Comparison of ENCODE assay signal across 9 cellular contexts in genomic region chr11:101862410-101863233, GRCh38. TPM values are rescaled to one million over a fixed set of nuclear protein-coding genes. Genes with fewer than 3 reads are reported as not detected.
DNase-seq lines count a peak whose midpoint lies in the region; ATAC-seq, FAIRE-seq and TF ChIP-seq lines count a peak whose summit lies in the region.
"Had no signal": no experiment of that assay in that cellular context is flagged by ENCODE, and none has a peak within 500 bp of the region (broad histone marks: within the 10 kb centered on the region; RNA-seq: fewer than 3 reads in every experiment).

No MANE protein-coding gene starts in this region.

- H3K79me2 ChIP-seq in HepG2 (ENCODE audit: insufficient read depth, low read length), result no peaks in the 10 kb centered on the region

- H3K4me1 ChIP-seq in HepG2 (ENCODE audit: insufficient read depth, low read length), result peaks cover 62% of the 10 kb centered on the region

- CTCF ChIA-PET in HepG2 (lab: Yijun Ruan, JAX; ENCODE audit: low intra/inter-chr PET ratio, low total read pairs), result interaction anchor here (3.7 to 3.9 kb wide), 2 partner anchors 17 to 145 kb away, joined by 42 to 54 read pairs; no protein-coding TSS in a partner anchor

- WGBS in HepG2 (ENCODE audit: low lambda C conversion rate), result 26% methylated on average over 5 of the region's 5 CpGs

- no peak overlapping the region for H3K4me3 Mint-ChIP-seq in activated CD4-positive, alpha-beta T cell treated with anti-CD3 and anti-CD28 coated beads, Interleukin-2, amount 10 ng/mL, durations not matched to agents 24 days and 14 days

- H4K20me1 ChIP-seq in HepG2 (ENCODE audit: insufficient read depth, low read length), result no peaks in the 10 kb centered on the region

- peak; percentile 88 for ATAC-seq in HepG2
- no peak for ATAC-seq in GM21367 (IDR thresholded peaks at IDR 0.05; ENCODE audit: unreplicated experiment)
- no peak for ATAC-seq in GM19023 (IDR thresholded peaks at IDR 0.05; ENCODE audit: unreplicated experiment)
- ATAC-seq in GM18498 (IDR thresholded peaks at IDR 0.05; ENCODE audit: unreplicated experiment), result no peak

- peak overlapping the region; percentile 28 for H3K4me2 ChIP-seq in HepG2 (ENCODE audit: low read depth, low read length)

- H3K27ac Mint-ChIP-seq in activated CD4-positive, alpha-beta T cell treated with anti-CD3 and anti-CD28 coated beads, Interleukin-2, amount 10 ng/mL, durations not matched to agents 24 days and 14 days, result no peak overlapping the region

- H2AFZ ChIP-seq in HepG2 (ENCODE audit: low read length), result no peak overlapping the region

- H3K36me3 ChIP-seq in HepG2 (replicated peaks in 1 of 2; ENCODE audit: control insufficient read depth in 1 of 2, insufficient read depth in 2 of 2, low read length in 2 of 2), result no peaks in the 10 kb centered on the region

- POLR2A ChIA-PET in HepG2 (lab: Yijun Ruan, JAX), result interaction anchor here (1.1 to 1.7 kb wide), 2 partner anchors 52 to 144 kb away, joined by 3 to 4 read pairs; partner anchors contain the start of gene CEP126

- H3K27me3 Mint-ChIP-seq in activated CD4-positive, alpha-beta T cell treated with anti-CD3 and anti-CD28 coated beads, Interleukin-2, amount 10 ng/mL, durations not matched to agents 24 days and 14 days, result peaks cover 1% of the 10 kb centered on the region

- DNase-seq in AG10803 (ENCODE audit: low read depth) (peak; percentile 91), HuH-7 (ENCODE audit: low spot score) (peak; percentile 30), astrocyte of the spinal cord (ENCODE audit: low read depth, low spot score) (peak; percentile 71), HepG2 (ENCODE audit: low spot score) (peak; percentile 76)
- DNase-seq in activated CD4-positive, alpha-beta T cell treated with anti-CD3 and anti-CD28 coated beads, Interleukin-2, amount 10 ng/mL, durations not matched to agents 24 days and 14 days, result no peak

- H3K27ac ChIP-seq in HepG2 (ENCODE audit: extremely low read length, insufficient read depth, low read length), result peak overlapping the region; percentile 3

- no peaks in the 10 kb centered on the region for H3K4me1 Mint-ChIP-seq in activated CD4-positive, alpha-beta T cell treated with anti-CD3 and anti-CD28 coated beads, Interleukin-2, amount 10 ng/mL, durations not matched to agents 24 days and 14 days

- H3K4me3 ChIP-seq in AG10803 (ENCODE audit: low read length), result no peak overlapping the region
- H3K4me3 ChIP-seq in astrocyte of the spinal cord (ENCODE audit: low read depth, low read length), result no peak overlapping the region
- H3K4me3 ChIP-seq in HepG2 (replicated peaks in 1 of 3; ENCODE audit: insufficient read depth in 1 of 3, low read depth in 2 of 3, low read length in 3 of 3), result no peak overlapping the region

- H3K9me3 ChIP-seq in HepG2 (ENCODE audit: low read length), result peaks cover 9% of the 10 kb centered on the region

- TF ChIP-seq POLR2A in HepG2 (IDR thresholded peaks at IDR 0.05; ENCODE audit: insufficient read depth in 1 of 2, low read depth in 2 of 2, low read length in 2 of 2), result no peak

- TF ChIP-seq EP300 in HepG2 (IDR thresholded peaks at IDR 0.05; ENCODE audit: low read depth in 2 of 2, low read length in 2 of 2) (0 out of 4 replicates have a peak, but pooled peaks of 1 of the 2 experiments have one; percentile 14), HepG2 (CRISPR knock-in tag; IDR thresholded peaks at IDR 0.05; ENCODE audit: borderline replicate concordance) (no peak)

- no peaks in the 10 kb centered on the region for H3K27me3 ChIP-seq in HepG2 (ENCODE audit: control insufficient read depth in 1 of 2, insufficient read depth in 2 of 2, low read length in 2 of 2)

- intact Hi-C loops in HepG2 (cut with micrococcal nuclease; ENCODE audit: unreplicated experiment), result loop anchor here (1.0 to 10.0 kb wide), 5 partner anchors 18 to 330 kb away; partner anchors contain the start of genes CEP126 and YAP1
- intact Hi-C loops in activated CD4-positive, alpha-beta T cell treated with anti-CD3 and anti-CD28 coated beads, Interleukin-2, amount 10 ng/mL, durations not matched to agents 24 days and 14 days (cut with micrococcal nuclease), result no loop called here

- no TSS peak for BruUV-seq in HepG2 (replicated peaks; lab: Mats Ljungman, UMichigan)

- no peaks in the 10 kb centered on the region for H3K9me3 Mint-ChIP-seq in activated CD4-positive, alpha-beta T cell treated with anti-CD3 and anti-CD28 coated beads, Interleukin-2, amount 10 ng/mL, durations not matched to agents 24 days and 14 days

- in situ Hi-C loops in astrocyte of the spinal cord (cut with HindIII; ENCODE audit: low sequenced_read_pairs), result no loop called here
- in situ Hi-C loops in HepG2 (cut with HindIII; ENCODE audit: extremely low pct_ligation_motif_present, low pct_unique_long_range_greater_than_20kb), result loop anchor here (10.0 kb wide), 1 partner anchor 52 kb away; the partner anchor contains the start of genes ANGPTL5 and CEP126

- no peak overlapping the region for H3K9ac ChIP-seq in HepG2 (ENCODE audit: insufficient read depth, low read depth, low read length)

- peak; percentile 68; the same call in 1 of the 2 replicates for TF ChIP-seq RAD21 in HepG2 (CRISPR knock-in tag; IDR thresholded peaks at IDR 0.05)

- H3K36me3 Mint-ChIP-seq in activated CD4-positive, alpha-beta T cell treated with anti-CD3 and anti-CD28 coated beads, Interleukin-2, amount 10 ng/mL, durations not matched to agents 24 days and 14 days (ENCODE audit: low read depth), result no peaks in the 10 kb centered on the region

- peak; percentile 74 for TF ChIP-seq CTCF in AG10803 (conservative IDR thresholded peaks at IDR 0.05; ENCODE audit: low read length)
- peak; percentile 70 for TF ChIP-seq CTCF in astrocyte of the spinal cord (IDR thresholded peaks at IDR 0.05; ENCODE audit: low read depth, low read length)
- TF ChIP-seq CTCF in HepG2 (CRISPR knock-in tag; IDR thresholded peaks at IDR 0.05), result peak; percentile 81

- peak; percentile 32 for FAIRE-seq in HepG2 (lab: Jason Lieb, UNC)
- FAIRE-seq: colon had no signal

TF ChIP-seq in HepG2, 621 proteins besides CTCF, POLR2A, EP300 and RAD21 (continues in another document):
- TF ChIP-seq ZNF501 (CRISPR knock-in tag; IDR thresholded peaks at IDR 0.05) (no peak), RARG (CRISPR knock-in tag; IDR thresholded peaks at IDR 0.05; ENCODE audit: low read depth) (no peak), ZFP37 (CRISPR knock-in tag; IDR thresholded peaks at IDR 0.05; ENCODE audit: borderline replicate concordance) (no peak), U2AF1 (optimal IDR thresholded peaks at IDR 0.05; ENCODE audit: low read depth, low read length) (no peak), PCBP1 (IDR thresholded peaks at IDR 0.05; ENCODE audit: borderline replicate concordance, low read depth, low read length) (no peak)

RNA-seq across cellular contexts. Expression of gene CEP126, which starts 52.2 kb away (rescaled TPM):
- 1.4 and 1.8 TPM in 2 replicates for total RNA-seq in HepG2 (2016; rRNA removed; fragmentation: Illumina TruSeq; extraction: Trizol)
- 0.26 and 0.30 TPM in 2 replicates for total RNA-seq in HepG2 (2016; cell fraction: cytosol; rRNA removed; fragmentation: Illumina TruSeq; extraction: Trizol; ENCODE audit: low read depth)
- total RNA-seq in HepG2 (2016; cell fraction: insoluble cytoplasmic fraction; rRNA removed; fragmentation: Illumina TruSeq; extraction: Trizol), result 0.80 and 1.8 TPM in 2 replicates
- total RNA-seq in HepG2 (2016; cell fraction: membrane; rRNA removed; fragmentation: Illumina TruSeq; extraction: Trizol), result 0.83 TPM in 2 replicates
- 1.6 and 1.7 TPM in 2 replicates for total RNA-seq in HepG2 (2016; cell fraction: nucleus; rRNA removed; fragmentation: Illumina TruSeq; extraction: Trizol)
- 1.7 and 1.8 TPM in 2 replicates for polyA plus RNA-seq in HepG2 (2011; rRNA removed)
- polyA plus RNA-seq in HepG2 (2011; cell fraction: cytosol; rRNA removed), result 0.20 and 0.56 TPM in 2 replicates
- polyA plus RNA-seq in HepG2 (2011; cell fraction: nucleus; rRNA removed), result 1.4 and 2.3 TPM in 2 replicates
- polyA plus RNA-seq in HepG2 (2012), result 1.9 and 3.1 TPM in 2 replicates
- polyA plus RNA-seq in HepG2 (2016; cell fraction: cytosol; fragmentation: Illumina TruSeq; extraction: Trizol; ENCODE audit: low read depth), result 0.23 and 0.31 TPM in 2 replicates
- 1.5 and 1.8 TPM in 2 replicates for polyA plus RNA-seq in HepG2 (2016; cell fraction: insoluble cytoplasmic fraction; fragmentation: Illumina TruSeq; extraction: Trizol; ENCODE audit: low read depth)
- polyA plus RNA-seq in HepG2 (2016; cell fraction: membrane; fragmentation: Illumina TruSeq; extraction: Trizol; ENCODE audit: low read depth), result 0.48 and 0.83 TPM in 2 replicates
- polyA plus RNA-seq in HepG2 (2016; cell fraction: nucleus; fragmentation: Illumina TruSeq; extraction: Trizol; ENCODE audit: insufficient read depth, low read depth), result 5.0 and 5.9 TPM in 2 replicates
- 0.62 and 1.1 TPM in 2 replicates for polyA minus RNA-seq in HepG2 (2011; rRNA and poly(A)+ RNA removed; ENCODE audit: low replicate concordance)
- polyA minus RNA-seq in HepG2 (2011; cell fraction: cytosol; rRNA and poly(A)+ RNA removed), result 0.30 and 0.44 TPM in 2 replicates
- 3.6 and 4.2 TPM in 2 replicates for polyA minus RNA-seq in HepG2 (2011; cell fraction: nucleus; rRNA and poly(A)+ RNA removed)
- total RNA-seq in activated CD4-positive, alpha-beta T cell treated with anti-CD3 and anti-CD28 coated beads, Interleukin-2, amount 10 ng/mL, durations not matched to agents 24 days and 14 days, result 0.72 and 0.90 TPM in 2 replicates

RNA-seq across cellular contexts. Expression of gene ANGPTL5, which starts 53.7 kb away (rescaled TPM):
- not detected in 2 replicates for total RNA-seq in HepG2 (2016; rRNA removed; fragmentation: Illumina TruSeq; extraction: Trizol)
- not detected in 2 replicates for total RNA-seq in HepG2 (2016; cell fraction: cytosol; rRNA removed; fragmentation: Illumina TruSeq; extraction: Trizol; ENCODE audit: low read depth)
- not detected in 2 replicates for total RNA-seq in HepG2 (2016; cell fraction: insoluble cytoplasmic fraction; rRNA removed; fragmentation: Illumina TruSeq; extraction: Trizol)
- not detected in 2 replicates for total RNA-seq in HepG2 (2016; cell fraction: membrane; rRNA removed; fragmentation: Illumina TruSeq; extraction: Trizol)
- total RNA-seq in HepG2 (2016; cell fraction: nucleus; rRNA removed; fragmentation: Illumina TruSeq; extraction: Trizol), result not detected in 2 replicates
- polyA plus RNA-seq in HepG2 (2011; rRNA removed), result not detected in 2 replicates
- polyA plus RNA-seq in HepG2 (2011; cell fraction: cytosol; rRNA removed), result not detected in 2 replicates
- polyA plus RNA-seq in HepG2 (2011; cell fraction: nucleus; rRNA removed), result not detected in 2 replicates
- not detected in 2 replicates for polyA plus RNA-seq in HepG2 (2012)
- not detected in 2 replicates for polyA plus RNA-seq in HepG2 (2016; cell fraction: cytosol; fragmentation: Illumina TruSeq; extraction: Trizol; ENCODE audit: low read depth)
- polyA plus RNA-seq in HepG2 (2016; cell fraction: insoluble cytoplasmic fraction; fragmentation: Illumina TruSeq; extraction: Trizol; ENCODE audit: low read depth), result not detected in 2 replicates
- not detected in 2 replicates for polyA plus RNA-seq in HepG2 (2016; cell fraction: membrane; fragmentation: Illumina TruSeq; extraction: Trizol; ENCODE audit: low read depth)
- polyA plus RNA-seq in HepG2 (2016; cell fraction: nucleus; fragmentation: Illumina TruSeq; extraction: Trizol; ENCODE audit: insufficient read depth, low read depth), result not detected in 2 replicates
- not detected in 2 replicates for polyA minus RNA-seq in HepG2 (2011; rRNA and poly(A)+ RNA removed; ENCODE audit: low replicate concordance)
- polyA minus RNA-seq in HepG2 (2011; cell fraction: cytosol; rRNA and poly(A)+ RNA removed), result not detected in 2 replicates
- not detected in 2 replicates for polyA minus RNA-seq in HepG2 (2011; cell fraction: nucleus; rRNA and poly(A)+ RNA removed)
- not detected in 2 replicates for total RNA-seq in activated CD4-positive, alpha-beta T cell treated with anti-CD3 and anti-CD28 coated beads, Interleukin-2, amount 10 ng/mL, durations not matched to agents 24 days and 14 days
